22 cellular contexts compared by ENCODE assay signal in genomic region chr7:73881352-73882059, GRCh38. TPM values are rescaled to one million over a fixed set of nuclear protein-coding genes. Genes with fewer than 3 reads are reported as not detected.
DNase-seq lines count a peak whose midpoint lies in the region; ATAC-seq and TF ChIP-seq lines count a peak whose summit lies in the region.
"Had no signal": no experiment of that assay in that cellular context is flagged by ENCODE, and none has a peak within 500 bp of the region (broad histone marks: within the 10 kb centered on the region; RNA-seq: fewer than 3 reads in every experiment).

No MANE protein-coding gene starts in this region.

- H3K27ac ChIP-seq in right atrium auricular region (peak overlapping the region; percentile 45 to 66), vagina (peak overlapping the region; percentile 68)
- H3K27ac ChIP-seq: BLaER1, hepatocyte, prostate gland had no signal

- ATAC-seq in natural killer cell treated with Interleukin-12 subunit alpha and Interleukin-12 subunit beta and Interleukin-15 and Interleukin-18, amount 100 ng/mL, for 72 hours, result no peak
- ATAC-seq in natural killer cell, result no peak
- no peak for ATAC-seq in HG03159 (IDR thresholded peaks at IDR 0.05; ENCODE audit: unreplicated experiment)
- ATAC-seq: T-cell had no signal

- H3K4me1 Mint-ChIP-seq in natural killer cell treated with Interleukin-12 subunit alpha and Interleukin-12 subunit beta and Interleukin-15 and Interleukin-18, amount 100 ng/mL, for 72 hours (ENCODE audit: low read depth in 2 of 2), result no peaks in the 10 kb centered on the region
- peaks cover 0 to 5% of the 10 kb centered on the region in 2 donors for H3K4me1 Mint-ChIP-seq in natural killer cell
- H3K4me1 Mint-ChIP-seq in progenitor cell of endocrine pancreas (ENCODE audit: low read depth), result peaks cover 11% of the 10 kb centered on the region
- H3K4me1 Mint-ChIP-seq: T-cell had no signal

- peak; percentile 39 for DNase-seq in natural killer cell treated with Interleukin-12 subunit alpha and Interleukin-12 subunit beta and Interleukin-15 and Interleukin-18, amount 100 ng/mL, for 72 hours (ENCODE audit: low spot score)
- no peak for DNase-seq in natural killer cell
- no peak for DNase-seq in right atrium auricular region (ENCODE audit: low spot score)
- no peak for DNase-seq in progenitor cell of endocrine pancreas (ENCODE audit: low spot score, unreplicated experiment)
- no peak for DNase-seq in vagina (ENCODE audit: extremely low spot score in 2 of 2)
- DNase-seq in NCI-H1048 (lab: John Stamatoyannopoulos, UW), result no peak
- DNase-seq in iPS-NIHi11 (ENCODE audit: low spot score), result no peak
- DNase-seq: activated CD4-positive, alpha-beta T cell treated with anti-CD3 and anti-CD28 coated beads for 4 hours; EL; endodermal cell; mesendoderm; NCI-H1417; NCI-H526 treated with DMSO at 0.1 percent for 48 hours; nephron progenitor cell; spleen; stimulated activated CD4-positive, alpha-beta T cell treated with anti-CD3 and anti-CD28 coated beads, Interleukin-4, amount 100 ng/mL, for 4 hours; T-cell had no signal

- H3K4me3 Mint-ChIP-seq in natural killer cell treated with Interleukin-12 subunit alpha and Interleukin-12 subunit beta and Interleukin-15 and Interleukin-18, amount 100 ng/mL, for 72 hours, result no peak overlapping the region
- H3K4me3 Mint-ChIP-seq in natural killer cell, result no peak overlapping the region
- H3K4me3 Mint-ChIP-seq in progenitor cell of endocrine pancreas (ENCODE audit: low read depth), result no peak overlapping the region
- H3K4me3 Mint-ChIP-seq: activated naive CD8-positive, alpha-beta T cell; endodermal cell; nephron progenitor cell; T-cell had no signal

- H3K4me3 ChIP-seq in right atrium auricular region (no peak overlapping the region), vagina (no peak overlapping the region)
- H3K4me3 ChIP-seq: BLaER1, hepatocyte, prostate gland, spleen had no signal

- H3K36me3 ChIP-seq in right atrium auricular region, result no peaks in the 10 kb centered on the region
- H3K36me3 ChIP-seq in vagina, result no peaks in the 10 kb centered on the region
- H3K36me3 ChIP-seq: BLaER1, prostate gland, spleen had no signal

- H3K36me3 Mint-ChIP-seq in natural killer cell treated with Interleukin-12 subunit alpha and Interleukin-12 subunit beta and Interleukin-15 and Interleukin-18, amount 100 ng/mL, for 72 hours, result no peaks in the 10 kb centered on the region
- H3K36me3 Mint-ChIP-seq in natural killer cell, result no peaks in the 10 kb centered on the region
- H3K36me3 Mint-ChIP-seq in progenitor cell of endocrine pancreas (ENCODE audit: insufficient read depth), result no peaks in the 10 kb centered on the region
- H3K36me3 Mint-ChIP-seq: activated naive CD8-positive, alpha-beta T cell; T-cell had no signal

- H3K9me3 ChIP-seq in right atrium auricular region, result no peaks in the 10 kb centered on the region
- H3K9me3 ChIP-seq in vagina, result no peaks in the 10 kb centered on the region
- H3K9me3 ChIP-seq: BLaER1, prostate gland, spleen had no signal

- TF ChIP-seq POLR2A in vagina (IDR thresholded peaks at IDR 0.05), result no peak

- H3K27me3 Mint-ChIP-seq in natural killer cell treated with Interleukin-12 subunit alpha and Interleukin-12 subunit beta and Interleukin-15 and Interleukin-18, amount 100 ng/mL, for 72 hours, result peaks cover 8 to 9% of the 10 kb centered on the region in 2 donors
- H3K27me3 Mint-ChIP-seq in natural killer cell (ENCODE audit: low read depth in 2 of 2) (peaks cover 10 to 12% of the 10 kb centered on the region in 2 donors), progenitor cell of endocrine pancreas (peaks cover 27% of the 10 kb centered on the region)

- no peaks in the 10 kb centered on the region for H3K9me3 Mint-ChIP-seq in natural killer cell treated with Interleukin-12 subunit alpha and Interleukin-12 subunit beta and Interleukin-15 and Interleukin-18, amount 100 ng/mL, for 72 hours
- no peaks in the 10 kb centered on the region for H3K9me3 Mint-ChIP-seq in natural killer cell
- no peaks in the 10 kb centered on the region for H3K9me3 Mint-ChIP-seq in progenitor cell of endocrine pancreas (ENCODE audit: low read depth)
- H3K9me3 Mint-ChIP-seq: endodermal cell, nephron progenitor cell, T-cell had no signal

- intact Hi-C loops in natural killer cell (cut with micrococcal nuclease) (no loop called here), vagina (cut with DNase I) (no loop called here)

- H3K4me1 ChIP-seq in right atrium auricular region, result peaks cover 0 to 47% of the 10 kb centered on the region in 2 donors
- H3K4me1 ChIP-seq in vagina, result peaks cover 34% of the 10 kb centered on the region

- TF ChIP-seq CTCF in natural killer cell (IDR thresholded peaks at IDR 0.05) (no peak), right atrium auricular region (IDR thresholded peaks at IDR 0.05) (no peak), progenitor cell of endocrine pancreas (IDR thresholded peaks at IDR 0.05; ENCODE audit: unreplicated experiment) (no peak), vagina (IDR thresholded peaks at IDR 0.05) (no peak)

- H3K27ac Mint-ChIP-seq in natural killer cell treated with Interleukin-12 subunit alpha and Interleukin-12 subunit beta and Interleukin-15 and Interleukin-18, amount 100 ng/mL, for 72 hours, result no peak overlapping the region
- H3K27ac Mint-ChIP-seq in natural killer cell, result no peak overlapping the region
- peak overlapping the region; percentile 11 for H3K27ac Mint-ChIP-seq in progenitor cell of endocrine pancreas
- H3K27ac Mint-ChIP-seq: activated naive CD8-positive, alpha-beta T cell; endodermal cell; nephron progenitor cell; T-cell had no signal

- H3K27me3 ChIP-seq in right atrium auricular region (no peaks in the 10 kb centered on the region), vagina (no peaks in the 10 kb centered on the region)
- H3K27me3 ChIP-seq: BLaER1 had no signal

RNA-seq across cellular contexts. Expression of gene TMEM270, which starts 20.5 kb away (rescaled TPM):
- total RNA-seq in natural killer cell treated with Interleukin-12 subunit alpha and Interleukin-12 subunit beta and Interleukin-15 and Interleukin-18, amount 100 ng/mL, for 72 hours, result not detected
- not detected for total RNA-seq in natural killer cell
- not detected for total RNA-seq in right atrium auricular region
- not detected in 2 replicates for total RNA-seq in progenitor cell of endocrine pancreas
- not detected for total RNA-seq in vagina
- total RNA-seq: endodermal cell, spleen, T-cell had no signal

RNA-seq across cellular contexts. Expression of gene METTL27, which starts 39.2 kb away (rescaled TPM):
- not detected for total RNA-seq in natural killer cell treated with Interleukin-12 subunit alpha and Interleukin-12 subunit beta and Interleukin-15 and Interleukin-18, amount 100 ng/mL, for 72 hours
- total RNA-seq in natural killer cell (1 to 10 TPM in 1 of 3 donors, not detected in 2; 1.2 TPM), right atrium auricular region (under 1 TPM in 1 of 2 donors, not detected in 1; 0.39 TPM), progenitor cell of endocrine pancreas (13.3 and 13.5 TPM in 2 replicates), vagina (not detected)

RNA-seq across cellular contexts. Expression of gene CLDN4, which starts 50.7 kb away (rescaled TPM):
- not detected for total RNA-seq in natural killer cell treated with Interleukin-12 subunit alpha and Interleukin-12 subunit beta and Interleukin-15 and Interleukin-18, amount 100 ng/mL, for 72 hours
- under 1 TPM; 0.09 to 0.30 (median 0.20) TPM for total RNA-seq in natural killer cell
- total RNA-seq in right atrium auricular region, result under 1 TPM in 1 of 2 donors, not detected in 1; 0.41 TPM
- 172 and 183 TPM in 2 replicates for total RNA-seq in progenitor cell of endocrine pancreas
- total RNA-seq in vagina, result 29.5 TPM

Comparison
In these comparisons a context has a peak if more than half of its experiments do, and no peak if none do; other contexts are left out.
1. RNA of gene CLDN4, which starts 50.7 kb away (total RNA-seq): 172 to 183 TPM in progenitor cell of endocrine pancreas and 29.5 TPM in vagina (single experiment); 0.41 TPM in right atrium auricular region, 0.09 to 0.30 TPM in natural killer cell and not detected in natural killer cell treated with Interleukin-12 subunit alpha and Interleukin-12 subunit beta and Interleukin-15 and Interleukin-18, amount 100 ng/mL, for 72 hours; every median in the first group is over 10 times any median in the second.